In genomic region chr7:27175005-27175625, GRCh38 we compare ENCODE assay signal across 12 cellular contexts. TPM values are rescaled to one million over a fixed set of nuclear protein-coding genes. Genes with fewer than 3 reads are reported as not detected.
A peak's percentile ranks its signal among the peaks of the same experiment; 100 is the strongest.
DNase-seq lines count a peak whose midpoint lies in the region; ATAC-seq, FAIRE-seq and TF ChIP-seq lines count a peak whose summit lies in the region.
"Had no signal": no experiment of that assay in that cellular context is flagged by ENCODE, and none has a peak within 500 bp of the region (broad histone marks: within the 10 kb centered on the region; RNA-seq: fewer than 3 reads in every experiment).

No MANE protein-coding gene starts in this region.

- peaks cover 0 to 11% (median 3%) of the 10 kb centered on the region in 5 donors for H3K9me3 Mint-ChIP-seq in CD8-positive, alpha-beta memory T cell
- H3K9me3 Mint-ChIP-seq in brain (peaks cover 0 to 19% (median 5%) of the 10 kb centered on the region in 5 experiments), osteocyte (ENCODE audit: unreplicated experiment) (no peaks in the 10 kb centered on the region)
- H3K9me3 Mint-ChIP-seq: memory B cell had no signal

- no peak for TF ChIP-seq CTCF in brain (conservative IDR thresholded peaks at IDR 0.05)
- TF ChIP-seq CTCF in osteocyte (IDR thresholded peaks at IDR 0.05), result no peak

- DNase-seq in CD8-positive, alpha-beta memory T cell, result peak in 1 of 5 donors; percentile 27
- DNase-seq in HTR-8/SVneo (ENCODE audit: insufficient read length, low spot score) (no peak), osteocyte (ENCODE audit: extremely low spot score, unreplicated experiment) (no peak), NCI-H2081 treated with DMSO at 0.1 percent for 48 hours (lab: John Stamatoyannopoulos, UW) (no peak)
- DNase-seq: effector memory CD4-positive, alpha-beta T cell; NCI-H524 treated with DMSO at 0.1 percent for 48 hours had no signal

- peaks cover 63% of the 10 kb centered on the region for H3K27me3 ChIP-seq in CD8-positive, alpha-beta memory T cell (ENCODE audit: insufficient read depth, low read length, poor library complexity, severe bottlenecking)

- CTCF ChIA-PET in CD8-positive, alpha-beta memory T cell (lab: Charles Lee), result interaction anchor here (0.8 to 5.2 kb wide), 6 partner anchors 9 to 24 kb away, joined by 3 to 31 read pairs (median 5); no protein-coding TSS in a partner anchor

- POLR2A ChIA-PET in CD8-positive, alpha-beta memory T cell (lab: Charles Lee), result no interaction called here

- FAIRE-seq in HTR-8/SVneo (lab: Jason Lieb, UNC), result peak; percentile 83
- FAIRE-seq: GM12891 had no signal

- peak overlapping the region; percentile 2 to 62 (median 53) for H3K4me3 Mint-ChIP-seq in CD8-positive, alpha-beta memory T cell
- H3K4me3 Mint-ChIP-seq in brain (peak overlapping the region in 4 of 5 experiments; percentile 16 to 93 (median 78)), osteocyte (ENCODE audit: unreplicated experiment) (peak overlapping the region; percentile 32)
- H3K4me3 Mint-ChIP-seq: memory B cell had no signal

- no peaks in the 10 kb centered on the region for H3K9me3 ChIP-seq in CD8-positive, alpha-beta memory T cell (ENCODE audit: low read length)

- no peak overlapping the region for H3K4me3 ChIP-seq in CD8-positive, alpha-beta memory T cell (ENCODE audit: low read length)

- peak overlapping the region in 1 of 8 donors; percentile 65 for H3K27ac Mint-ChIP-seq in CD8-positive, alpha-beta memory T cell
- H3K27ac Mint-ChIP-seq in brain (peak overlapping the region in 3 of 5 experiments; percentile 90 to 97 (median 95)), osteocyte (ENCODE audit: unreplicated experiment) (no peak overlapping the region)
- H3K27ac Mint-ChIP-seq: memory B cell had no signal

- no peak for ATAC-seq in HG03039 (IDR thresholded peaks at IDR 0.05; ENCODE audit: unreplicated experiment)
- no peak for ATAC-seq in GM18502 (IDR thresholded peaks at IDR 0.05; ENCODE audit: poor library complexity, unreplicated experiment)
- ATAC-seq in HG02870 (IDR thresholded peaks at IDR 0.05; ENCODE audit: unreplicated experiment), result no peak

- H3K27me3 Mint-ChIP-seq in CD8-positive, alpha-beta memory T cell, result peaks cover 64 to 78% of the 10 kb centered on the region in 2 donors
- H3K27me3 Mint-ChIP-seq in brain (peaks cover 99% of the 10 kb centered on the region), osteocyte (ENCODE audit: unreplicated experiment) (peaks cover 84% of the 10 kb centered on the region)

- H3K27ac ChIP-seq in CD8-positive, alpha-beta memory T cell (ENCODE audit: low read depth, low read length), result no peak overlapping the region

- peaks cover 32% of the 10 kb centered on the region for H3K4me1 ChIP-seq in CD8-positive, alpha-beta memory T cell (ENCODE audit: insufficient read depth, low read length)

- H3K36me3 ChIP-seq in CD8-positive, alpha-beta memory T cell (ENCODE audit: insufficient read depth, low read length), result no peaks in the 10 kb centered on the region

- peaks cover 20 to 28% (median 22%) of the 10 kb centered on the region in 3 donors for H3K4me1 Mint-ChIP-seq in CD8-positive, alpha-beta memory T cell
- H3K4me1 Mint-ChIP-seq in brain (peaks cover 35% of the 10 kb centered on the region), osteocyte (ENCODE audit: unreplicated experiment) (peaks cover 13% of the 10 kb centered on the region)

- no peaks in the 10 kb centered on the region for H3K36me3 Mint-ChIP-seq in CD8-positive, alpha-beta memory T cell
- peaks cover 14% of the 10 kb centered on the region for H3K36me3 Mint-ChIP-seq in brain
- H3K36me3 Mint-ChIP-seq in osteocyte (ENCODE audit: unreplicated experiment), result no peaks in the 10 kb centered on the region
- H3K36me3 Mint-ChIP-seq: memory B cell had no signal

RNA-seq across cellular contexts. Expression of gene HOXA10, which starts 1.0 kb away (rescaled TPM):
- not detected for total RNA-seq in CD8-positive, alpha-beta memory T cell
- 0.09 TPM for polyA plus RNA-seq in CD8-positive, alpha-beta memory T cell
- 62.0 TPM for polyA plus RNA-seq in brain (ENCODE audit: insufficient read depth, low read depth, low replicate concordance)
- total RNA-seq in osteocyte, result not detected in 2 replicates

RNA-seq across cellular contexts. Expression of gene HOXA9, which starts 9.8 kb away (rescaled TPM):
- total RNA-seq in CD8-positive, alpha-beta memory T cell, result not detected
- not detected for polyA plus RNA-seq in CD8-positive, alpha-beta memory T cell
- polyA plus RNA-seq in brain (ENCODE audit: insufficient read depth, low read depth, low replicate concordance), result 1.1 TPM
- total RNA-seq in osteocyte, result not detected in 2 replicates

RNA-seq across cellular contexts. Expression of gene HOXA11, which starts 9.9 kb away (rescaled TPM):
- total RNA-seq in CD8-positive, alpha-beta memory T cell, result not detected
- polyA plus RNA-seq in CD8-positive, alpha-beta memory T cell, result not detected
- polyA plus RNA-seq in brain (ENCODE audit: insufficient read depth, low read depth, low replicate concordance), result 20.1 TPM
- not detected in 2 replicates for total RNA-seq in osteocyte

RNA-seq across cellular contexts. Expression of gene HOXA7, which starts 18.6 kb away (rescaled TPM):
- not detected for total RNA-seq in CD8-positive, alpha-beta memory T cell
- not detected for polyA plus RNA-seq in CD8-positive, alpha-beta memory T cell
- 1.3 TPM for polyA plus RNA-seq in brain (ENCODE audit: insufficient read depth, low read depth, low replicate concordance)
- not detected in 2 replicates for total RNA-seq in osteocyte

RNA-seq across cellular contexts. Expression of gene HOXA3, which starts 22.7 kb away (rescaled TPM):
- not detected for total RNA-seq in CD8-positive, alpha-beta memory T cell
- polyA plus RNA-seq in CD8-positive, alpha-beta memory T cell, result not detected
- polyA plus RNA-seq in brain (ENCODE audit: insufficient read depth, low read depth, low replicate concordance), result 2.0 TPM
- total RNA-seq in osteocyte, result not detected in 2 replicates
